In the genomic region with DNA sequence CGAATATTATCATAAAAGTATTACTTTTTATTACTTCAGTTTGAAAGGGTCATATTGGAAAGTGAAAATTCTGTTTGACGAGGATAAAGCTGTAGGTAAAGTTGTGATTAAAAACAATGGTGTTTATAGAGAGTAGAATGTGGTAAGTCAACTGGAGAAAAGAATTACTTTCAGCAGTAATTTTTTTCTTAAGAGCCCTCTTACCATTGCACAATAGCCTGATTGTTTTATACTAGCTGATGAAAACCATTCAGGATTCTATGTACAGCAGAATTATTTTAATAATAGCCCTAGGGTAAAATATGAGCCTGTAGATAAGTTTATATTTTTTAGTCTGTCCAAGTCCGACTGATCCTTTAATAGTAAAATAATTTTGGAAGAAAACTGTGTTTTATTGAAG, we compare ENCODE assay signal across 11 cellular contexts. TPM values are rescaled to one million over a fixed set of nuclear protein-coding genes. Genes with fewer than 3 reads are reported as not detected.
A peak's percentile ranks its signal among the peaks of the same experiment; 100 is the strongest.
DNase-seq lines count a peak whose midpoint lies in the region; ATAC-seq lines count a peak whose summit lies in the region.
"Had no signal": no experiment of that assay in that cellular context is flagged by ENCODE, and none has a peak within 500 bp of the region (broad histone marks: within the 10 kb centered on the region; RNA-seq: fewer than 3 reads in every experiment).

No MANE protein-coding gene starts in this region.

- peak overlapping the region; percentile 93 for H3K27ac Mint-ChIP-seq in activated T-cell treated with anti-CD3 and anti-CD28 coated beads, Interleukin-2, amount 50 U/mL, for 24 hours
- H3K27ac Mint-ChIP-seq in activated CD4-positive, alpha-beta memory T cell treated with anti-CD3 and anti-CD28 coated beads for 36 hours = peak overlapping the region; percentile 98
- peak overlapping the region; percentile 94 to 98 for H3K27ac Mint-ChIP-seq in stimulated activated naive CD8-positive, alpha-beta T cell treated with anti-CD3 and anti-CD28 coated beads, Interleukin-15, amount 100 ng/mL, for 72 hours

- no peak overlapping the region for H4K5ac ChIP-seq in mesendoderm (ENCODE audit: low read length)

- no peak overlapping the region for H2BK15ac ChIP-seq in mesendoderm (replicated peaks; ENCODE audit: low read depth)

- H3K27me3 ChIP-seq in mesendoderm (ENCODE audit: insufficient read depth, low read length, poor library complexity) = no peaks in the 10 kb centered on the region
- H3K27me3 ChIP-seq: pancreas had no signal

- H2BK5ac ChIP-seq in mesendoderm (ENCODE audit: low read length) = no peak overlapping the region

- POLR2A ChIA-PET in activated CD4-positive, alpha-beta memory T cell treated with anti-CD3 and anti-CD28 coated beads for 36 hours (lab: Charles Lee) = interaction anchor here (0.6 to 6.1 kb wide), 12 partner anchors 8 to 256 kb away, joined by 3 to 42 read pairs (median 4); a partner anchor contains a TSS

- H3K4me1 Mint-ChIP-seq in activated T-cell treated with anti-CD3 and anti-CD28 coated beads, Interleukin-2, amount 50 U/mL, for 24 hours (ENCODE audit: low read depth) = peaks cover 92% of the 10 kb centered on the region
- H3K4me1 Mint-ChIP-seq in activated CD4-positive, alpha-beta memory T cell treated with anti-CD3 and anti-CD28 coated beads for 36 hours (ENCODE audit: low read depth) = peaks cover 87% of the 10 kb centered on the region
- peaks cover 84% of the 10 kb centered on the region for H3K4me1 Mint-ChIP-seq in stimulated activated naive CD8-positive, alpha-beta T cell treated with anti-CD3 and anti-CD28 coated beads, Interleukin-15, amount 100 ng/mL, for 72 hours

- H3K4me3 Mint-ChIP-seq in activated T-cell treated with anti-CD3 and anti-CD28 coated beads, Interleukin-2, amount 50 U/mL, for 24 hours = peak overlapping the region; percentile 72
- H3K4me3 Mint-ChIP-seq in activated CD4-positive, alpha-beta memory T cell treated with anti-CD3 and anti-CD28 coated beads for 36 hours = peak overlapping the region; percentile 68
- H3K4me3 Mint-ChIP-seq in stimulated activated naive CD8-positive, alpha-beta T cell treated with anti-CD3 and anti-CD28 coated beads, Interleukin-15, amount 100 ng/mL, for 72 hours = peak overlapping the region; percentile 69 to 89

- H3K9me3 Mint-ChIP-seq in activated T-cell treated with anti-CD3 and anti-CD28 coated beads, Interleukin-2, amount 50 U/mL, for 24 hours = no peaks in the 10 kb centered on the region
- no peaks in the 10 kb centered on the region for H3K9me3 Mint-ChIP-seq in activated CD4-positive, alpha-beta memory T cell treated with anti-CD3 and anti-CD28 coated beads for 36 hours
- no peaks in the 10 kb centered on the region for H3K9me3 Mint-ChIP-seq in stimulated activated naive CD8-positive, alpha-beta T cell treated with anti-CD3 and anti-CD28 coated beads, Interleukin-15, amount 100 ng/mL, for 72 hours

- no peak overlapping the region for H4K8ac ChIP-seq in mesendoderm (ENCODE audit: low read depth, low read length)

- no peak overlapping the region for H3K9ac ChIP-seq in mesendoderm (ENCODE audit: low read length)

- H3K27ac ChIP-seq in mesendoderm (ENCODE audit: low read depth, low read length) = no peak overlapping the region

- CTCF ChIA-PET in activated CD4-positive, alpha-beta memory T cell treated with anti-CD3 and anti-CD28 coated beads for 36 hours (lab: Charles Lee) = interaction anchor here (0.6 to 2.8 kb wide), 4 partner anchors 9 to 102 kb away, joined by 3 to 10 read pairs (median 4); no protein-coding TSS in a partner anchor

- no peak overlapping the region for H3K18ac ChIP-seq in mesendoderm (ENCODE audit: low read length)

- no peak overlapping the region for H3K4me3 ChIP-seq in mesendoderm (ENCODE audit: low read length)
- H3K4me3 ChIP-seq: pancreas had no signal

- H3K27me3 Mint-ChIP-seq in activated T-cell treated with anti-CD3 and anti-CD28 coated beads, Interleukin-2, amount 50 U/mL, for 24 hours = no peaks in the 10 kb centered on the region
- H3K27me3 Mint-ChIP-seq in activated CD4-positive, alpha-beta memory T cell treated with anti-CD3 and anti-CD28 coated beads for 36 hours = no peaks in the 10 kb centered on the region
- no peaks in the 10 kb centered on the region for H3K27me3 Mint-ChIP-seq in stimulated activated naive CD8-positive, alpha-beta T cell treated with anti-CD3 and anti-CD28 coated beads, Interleukin-15, amount 100 ng/mL, for 72 hours

- H2BK120ac ChIP-seq in mesendoderm (ENCODE audit: low read depth, low read length) = no peak overlapping the region

- H3K79me1 ChIP-seq in mesendoderm (ENCODE audit: low read length) = no peaks in the 10 kb centered on the region

- 100% methylated on average over 1 of the region's 3 CpGs for WGBS in mesendoderm (ENCODE audit: extremely low coverage, insufficient coverage, low lambda C conversion rate)

- no peak overlapping the region for H3K56ac ChIP-seq in mesendoderm (ENCODE audit: low read length)

- H3K36me3 Mint-ChIP-seq in activated T-cell treated with anti-CD3 and anti-CD28 coated beads, Interleukin-2, amount 50 U/mL, for 24 hours (ENCODE audit: low read depth) = peaks cover 61% of the 10 kb centered on the region
- peaks cover 30% of the 10 kb centered on the region for H3K36me3 Mint-ChIP-seq in activated CD4-positive, alpha-beta memory T cell treated with anti-CD3 and anti-CD28 coated beads for 36 hours

- no peak for DNase-seq in activated T-cell treated with anti-CD3 and anti-CD28 coated beads, Interleukin-2, amount 50 U/mL, for 24 hours
- no peak for DNase-seq in activated T-cell treated with anti-CD3 and anti-CD28 coated beads, Interleukin-2, amount 50 U/mL, for 1 hour
- DNase-seq in activated CD4-positive, alpha-beta memory T cell treated with anti-CD3 and anti-CD28 coated beads for 36 hours = no peak
- DNase-seq in fibroblast of gingiva (ENCODE audit: low read depth) = peak; percentile 49
- DNase-seq in stimulated activated naive CD8-positive, alpha-beta T cell treated with anti-CD3 and anti-CD28 coated beads, Interleukin-15, amount 100 ng/mL, for 72 hours = no peak
- no peak for DNase-seq in stimulated activated CD4-positive, alpha-beta T cell treated with anti-CD3 and anti-CD28 coated beads, Interleukin-12 subunit alpha, Interleukin-12 subunit beta, amount 100 ng/mL, for 4 hours
- DNase-seq in mesendoderm = no peak
- DNase-seq: amniotic stem cell, NCI-H524 treated with DMSO at 0.1 percent for 48 hours, pancreas had no signal

- H3K4me1 ChIP-seq in mesendoderm (ENCODE audit: control insufficient read depth, low read depth, low read length) = peaks cover 2% of the 10 kb centered on the region

- H3K4me2 ChIP-seq in mesendoderm (ENCODE audit: low read length) = no peak overlapping the region

- no peak for ATAC-seq in stimulated activated naive CD8-positive, alpha-beta T cell treated with anti-CD3 and anti-CD28 coated beads, Interleukin-15, amount 100 ng/mL, for 72 hours
- no peak for ATAC-seq in GM19023 (IDR thresholded peaks at IDR 0.05; ENCODE audit: unreplicated experiment)

- H3K4ac ChIP-seq in mesendoderm (ENCODE audit: low read depth, low read length) = no peak overlapping the region

- H3K23ac ChIP-seq in mesendoderm (ENCODE audit: low read length) = no peak overlapping the region

- H3K79me2 ChIP-seq in mesendoderm (ENCODE audit: control insufficient read depth, insufficient read depth, low read length) = peaks cover 5% of the 10 kb centered on the region

- no peaks in the 10 kb centered on the region for H3K36me3 ChIP-seq in mesendoderm (ENCODE audit: control insufficient read depth, insufficient read depth, low read length)
- H3K36me3 ChIP-seq: pancreas had no signal

- intact Hi-C loops in activated CD4-positive, alpha-beta memory T cell treated with anti-CD3 and anti-CD28 coated beads for 36 hours (cut with micrococcal nuclease) = loop anchor here (2.0 kb wide), 1 partner anchor 42 kb away; no protein-coding TSS in a partner anchor

- H2AK5ac ChIP-seq in mesendoderm (ENCODE audit: low read length) = no peak overlapping the region

RNA-seq across cellular contexts. Expression of a gene that starts 16.6 kb away (rescaled TPM):
- total RNA-seq in activated CD4-positive, alpha-beta memory T cell treated with anti-CD3 and anti-CD28 coated beads for 36 hours = 100 to 1,000 TPM; 103 to 104 TPM
- 17.5 TPM for polyA plus RNA-seq in mesendoderm (2013, experiment 1 of 2)
- polyA plus RNA-seq in mesendoderm (2013, experiment 2 of 2) = 18.3 TPM
